ENCODE assay signal across 24 cellular contexts in genomic region chr2:26534098-26534864, GRCh38. TPM values are rescaled to one million over a fixed set of nuclear protein-coding genes. Genes with fewer than 3 reads are reported as not detected.
DNase-seq lines count a peak whose midpoint lies in the region; ATAC-seq and TF ChIP-seq lines count a peak whose summit lies in the region.
"Had no signal": no experiment of that assay in that cellular context is flagged by ENCODE, and none has a peak within 500 bp of the region (broad histone marks: within the 10 kb centered on the region; RNA-seq: fewer than 3 reads in every experiment).

No MANE protein-coding gene starts in this region.

- H3K36me3 Mint-ChIP-seq in T-helper 17 cell (ENCODE audit: low read depth) (peaks cover 2% of the 10 kb centered on the region), neural progenitor cell (no peaks in the 10 kb centered on the region)

- H3K36me3 ChIP-seq in BLaER1 treated with 17β-estradiol and CSF1 and Interleukin-3, amounts not matched to agents 10 nM and 100 nM, result no peaks in the 10 kb centered on the region
- H3K36me3 ChIP-seq in neural progenitor cell, result no peaks in the 10 kb centered on the region
- H3K36me3 ChIP-seq: ascending aorta, gastroesophageal sphincter had no signal

- no peaks in the 10 kb centered on the region for H3K27me3 ChIP-seq in BLaER1 treated with 17β-estradiol and CSF1 and Interleukin-3, amounts not matched to agents 10 nM and 100 nM
- no peaks in the 10 kb centered on the region for H3K27me3 ChIP-seq in neural progenitor cell
- H3K27me3 ChIP-seq: ascending aorta had no signal

- H2AFZ ChIP-seq in neural progenitor cell (replicated peaks), result peak overlapping the region; percentile 34

- H3K4me3 Mint-ChIP-seq in T-helper 17 cell (no peak overlapping the region), neural progenitor cell (no peak overlapping the region)
- H3K4me3 Mint-ChIP-seq: activated naive CD4-positive, alpha-beta T cell treated with anti-CD3 and anti-CD28 coated beads for 36 hours; activated T-cell treated with anti-CD3 and anti-CD28 coated beads, Interleukin-2, amount 50 U/mL, for 4 hours had no signal

- peak overlapping the region; percentile 24 for H3K27ac Mint-ChIP-seq in T-helper 17 cell
- no peak overlapping the region for H3K27ac Mint-ChIP-seq in neural progenitor cell
- H3K27ac Mint-ChIP-seq: activated naive CD4-positive, alpha-beta T cell treated with anti-CD3 and anti-CD28 coated beads for 36 hours had no signal

- no peaks in the 10 kb centered on the region for H3K79me2 ChIP-seq in neural progenitor cell (ENCODE audit: low read depth)

- no peaks in the 10 kb centered on the region for H3K4me1 Mint-ChIP-seq in T-helper 17 cell
- H3K4me1 Mint-ChIP-seq in neural progenitor cell, result peaks cover 22% of the 10 kb centered on the region

- H3K9me3 ChIP-seq in BLaER1 treated with 17β-estradiol and CSF1 and Interleukin-3, amounts not matched to agents 10 nM and 100 nM (replicated peaks in 1 of 11), result no peaks in the 10 kb centered on the region
- no peaks in the 10 kb centered on the region for H3K9me3 ChIP-seq in T-helper 17 cell (ENCODE audit: control insufficient read depth, low read length, poor library complexity, severe bottlenecking)
- H3K9me3 ChIP-seq in neural progenitor cell (ENCODE audit: low read depth), result no peaks in the 10 kb centered on the region
- H3K9me3 ChIP-seq: ascending aorta, gastroesophageal sphincter had no signal

- no peaks in the 10 kb centered on the region for H3F3A ChIP-seq in neural progenitor cell (ENCODE audit: low read depth)

- DNase-seq in DMS153 (lab: John Stamatoyannopoulos, UW) (peak; percentile 12), DMS153 treated with DMSO at 0.1 percent for 48 hours (lab: John Stamatoyannopoulos, UW; ENCODE audit: unreplicated experiment) (no peak), T-helper 17 cell (no peak), neural progenitor cell (ENCODE audit: low spot score) (no peak), H4 (ENCODE audit: low spot score) (no peak)
- DNase-seq in stimulated activated CD4-positive, alpha-beta T cell treated with anti-CD3 and anti-CD28 coated beads, Interleukin-2, amount 100 ng/mL, for 24 hours, result no peak
- DNase-seq: activated CD8-positive, alpha-beta memory T cell treated with anti-CD3 and anti-CD28 coated beads for 24 hours; activated naive CD4-positive, alpha-beta T cell treated with anti-CD3 and anti-CD28 coated beads for 36 hours; activated T-cell treated with anti-CD3 and anti-CD28 coated beads, Interleukin-2, amount 50 U/mL, for 4 hours; central memory CD4-positive, alpha-beta T cell; DMS79; Karpas-422; NCI-H1930; NCI-H526 treated with DMSO at 0.1 percent for 48 hours; nucleus accumbens; stimulated activated CD4-positive, alpha-beta T cell treated with anti-CD3 and anti-CD28 coated beads, Interleukin-12 subunit alpha, Interleukin-12 subunit beta, amount 100 ng/mL, for 4 hours; trophoblast cell had no signal

- no peak overlapping the region for H3K4me3 ChIP-seq in BLaER1 treated with 17β-estradiol and CSF1 and Interleukin-3, amounts not matched to agents 10 nM and 100 nM
- H3K4me3 ChIP-seq in neural progenitor cell, result no peak overlapping the region
- H3K4me3 ChIP-seq: ascending aorta, gastroesophageal sphincter, lung had no signal

- ATAC-seq in T-helper 17 cell, result no peak
- no peak for ATAC-seq in HG02938 (IDR thresholded peaks at IDR 0.05; ENCODE audit: unreplicated experiment)
- ATAC-seq: activated T-cell treated with anti-CD3 and anti-CD28 coated beads, Interleukin-2, amount 50 U/mL, for 4 hours; gastroesophageal sphincter had no signal

- H3K27me3 Mint-ChIP-seq in T-helper 17 cell (peaks cover 25% of the 10 kb centered on the region), neural progenitor cell (ENCODE audit: insufficient read depth, low read depth) (peaks cover 13% of the 10 kb centered on the region)

- H4K20me1 ChIP-seq in BLaER1 treated with 17β-estradiol and CSF1 and Interleukin-3, amounts not matched to agents 10 nM and 100 nM, result peaks cover 0 to 4% (median 0%) of the 10 kb centered on the region in 11 experiments; a peak in 2 of 22 replicates
- H4K20me1 ChIP-seq in neural progenitor cell (ENCODE audit: low read depth), result no peaks in the 10 kb centered on the region

- TF ChIP-seq CTCF in neural progenitor cell (IDR thresholded peaks at IDR 0.05), result no peak

- H3K4me2 ChIP-seq in BLaER1 treated with 17β-estradiol and CSF1 and Interleukin-3, amounts not matched to agents 10 nM and 100 nM, result peak overlapping the region in 9 of 11 experiments; percentile 17 to 65 (median 51); a peak in 14 of 22 replicates
- peak overlapping the region; percentile 27 for H3K4me2 ChIP-seq in neural progenitor cell

- peaks cover 0 to 22% (median 15%) of the 10 kb centered on the region in 10 experiments; a peak in 13 of 20 replicates for H3K4me1 ChIP-seq in BLaER1 treated with 17β-estradiol and CSF1 and Interleukin-3, amounts not matched to agents 10 nM and 100 nM
- H3K4me1 ChIP-seq in neural progenitor cell, result peaks cover 26% of the 10 kb centered on the region
- H3K4me1 ChIP-seq: ascending aorta, gastroesophageal sphincter had no signal

- H3K9ac ChIP-seq in BLaER1 treated with 17β-estradiol and CSF1 and Interleukin-3, amounts not matched to agents 10 nM and 100 nM, result no peak overlapping the region
- H3K9ac ChIP-seq in neural progenitor cell, result no peak overlapping the region

- H3K27ac ChIP-seq in BLaER1 treated with 17β-estradiol and CSF1 and Interleukin-3, amounts not matched to agents 10 nM and 100 nM, result no peak overlapping the region
- no peak overlapping the region for H3K27ac ChIP-seq in neural progenitor cell
- H3K27ac ChIP-seq: 22Rv1, ascending aorta, epithelial cell of prostate, gastroesophageal sphincter had no signal

- no peaks in the 10 kb centered on the region for H3K9me3 Mint-ChIP-seq in neural progenitor cell
- H3K9me3 Mint-ChIP-seq: activated naive CD4-positive, alpha-beta T cell treated with anti-CD3 and anti-CD28 coated beads for 36 hours; activated T-cell treated with anti-CD3 and anti-CD28 coated beads, Interleukin-2, amount 50 U/mL, for 4 hours had no signal

RNA-seq across cellular contexts. Expression of gene OTOF, which starts 56.4 kb away (rescaled TPM):
- total RNA-seq in T-helper 17 cell (under 1 TPM; 0.50 to 0.87 TPM), neural progenitor cell (ENCODE audit: low replicate concordance) (0.36 and 0.84 TPM in 2 replicates)
- total RNA-seq in H4 (2014; rRNA removed; shearing (Covaris generic)), result 0.14 TPM in 1 of 2 replicates, not detected in the other
- total RNA-seq: ascending aorta had no signal
